Comparison of ENCODE assay signal across 9 cellular contexts in the genomic region with DNA sequence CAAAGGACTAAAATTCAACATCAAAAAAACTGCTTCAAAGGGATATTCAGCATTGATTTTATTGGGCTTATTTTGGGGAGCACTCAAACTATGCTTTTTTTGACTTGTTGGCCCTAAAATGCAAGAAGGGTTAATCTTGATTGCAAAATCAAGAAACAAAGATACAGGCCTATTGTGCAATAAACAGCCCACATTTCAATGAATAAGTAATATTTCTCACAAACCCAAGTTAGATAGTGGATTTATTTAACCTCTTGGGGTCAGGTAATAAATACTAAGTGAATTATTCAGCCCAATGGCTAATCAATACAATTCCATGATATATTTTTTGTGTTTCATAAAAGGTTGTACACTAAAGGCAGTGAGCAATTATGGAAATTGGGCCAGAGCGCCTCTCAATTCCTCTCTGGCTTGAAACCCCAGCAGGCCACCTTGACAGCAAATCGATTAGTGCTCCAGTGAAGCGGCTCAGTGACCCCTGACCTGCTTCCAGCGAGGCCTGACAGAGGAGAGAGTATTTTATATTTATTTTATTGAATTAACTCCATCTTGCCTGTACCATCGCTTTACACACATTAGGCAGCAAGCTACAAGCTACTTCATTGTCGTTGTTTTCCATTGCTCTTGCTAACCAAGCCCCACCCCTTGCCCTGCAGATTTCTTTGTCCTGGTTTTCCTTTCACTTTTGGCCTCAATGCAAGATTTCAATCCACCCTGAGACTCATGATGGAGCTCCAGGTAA.
DNase-seq lines count a peak whose midpoint lies in the region; ATAC-seq and TF ChIP-seq lines count a peak whose summit lies in the region.
"Had no signal": no experiment of that assay in that cellular context is flagged by ENCODE, and none has a peak within 500 bp of the region (broad histone marks: within the 10 kb centered on the region; RNA-seq: fewer than 3 reads in every experiment).

No MANE protein-coding gene starts in this region.

- no peaks in the 10 kb centered on the region for H3K36me3 Mint-ChIP-seq in HFFc6 (ENCODE audit: low read depth)

- DNase-seq in fibroblast of peridontal ligament (ENCODE audit: extremely low read depth) (peak; percentile 60), OCI-LY7 (ENCODE audit: low spot score) (no peak), HUDEP-2 (lab: John Stamatoyannopoulos, UW; ENCODE audit: unreplicated experiment in 76 of 76) (no peak), HFFc6 (no peak)
- DNase-seq: NCI-H146 had no signal

- ATAC-seq in GM19351 (IDR thresholded peaks at IDR 0.05; ENCODE audit: unreplicated experiment) = peak; percentile 66
- peak; percentile 78 for ATAC-seq in HG03432 (IDR thresholded peaks at IDR 0.05; ENCODE audit: unreplicated experiment)
- no peak for ATAC-seq in HG03469 (IDR thresholded peaks at IDR 0.05; ENCODE audit: unreplicated experiment)

- no peaks in the 10 kb centered on the region for H4K20me1 ChIP-seq in OCI-LY7 (ENCODE audit: insufficient read depth, low read length)

- no peaks in the 10 kb centered on the region; the same call in 1 of the 2 replicates for H3K9me3 Mint-ChIP-seq in HFFc6

- H3K27ac ChIP-seq in ACC112 (ENCODE audit: low read depth, low read length) (peak overlapping the region; percentile 74), OCI-LY7 (ENCODE audit: low read depth, low read length, poor library complexity, severe bottlenecking) (no peak overlapping the region)

- H2AFZ ChIP-seq in ACC112 (ENCODE audit: low read length, unreplicated experiment) (no peak overlapping the region), OCI-LY7 (ENCODE audit: low read length) (no peak overlapping the region)

- peaks cover 55% of the 10 kb centered on the region for H3K79me2 ChIP-seq in ACC112 (ENCODE audit: control insufficient read depth, insufficient read depth, low read length, unreplicated experiment)
- H3K79me2 ChIP-seq in OCI-LY7 (ENCODE audit: insufficient read depth, low read depth, low read length) = peaks cover 29% of the 10 kb centered on the region; the same call in 1 of the 2 replicates

- intact Hi-C loops in OCI-LY7 (cut with micrococcal nuclease; ENCODE audit: unreplicated experiment) = no loop called here

- H3K4me1 ChIP-seq in ACC112 (ENCODE audit: control insufficient read depth, insufficient read depth, low read length, unreplicated experiment) = peaks cover 48% of the 10 kb centered on the region
- H3K4me1 ChIP-seq in OCI-LY7 (ENCODE audit: insufficient read depth, low read length, poor library complexity, severe bottlenecking) = peaks cover 14% of the 10 kb centered on the region

- H3K4me3 Mint-ChIP-seq in HFFc6 = no peak overlapping the region

- H3K27ac Mint-ChIP-seq in HFFc6 = no peak overlapping the region

- no peaks in the 10 kb centered on the region; the same call in 1 of the 2 replicates for H3K27me3 Mint-ChIP-seq in HFFc6 (ENCODE audit: insufficient read depth)

- no TSS peak for BruUV-seq in OCI-LY7 (replicated peaks; lab: Mats Ljungman, UMichigan)

- POLR2A ChIA-PET in OCI-LY7 (lab: Charles Lee) = interaction anchor here (1.6 kb wide), 1 partner anchor 8 kb away, joined by 8 read pairs; no protein-coding TSS in a partner anchor

- TF ChIP-seq CTCF in OCI-LY7 (conservative IDR thresholded peaks at IDR 0.05; ENCODE audit: low read length) (no peak), HFFc6 (IDR thresholded peaks at IDR 0.05) (no peak)

- H3K4me1 Mint-ChIP-seq in HFFc6 (ENCODE audit: low read depth) = no peaks in the 10 kb centered on the region

- CTCF ChIA-PET in OCI-LY7 (lab: Charles Lee; ENCODE audit: unreplicated experiment) = no interaction called here

- no peak overlapping the region for H3K4me2 ChIP-seq in OCI-LY7 (ENCODE audit: low read length)

- H3K27me3 ChIP-seq in ACC112 (ENCODE audit: insufficient read depth, low read length) = no peaks in the 10 kb centered on the region

- H3K36me3 ChIP-seq in ACC112 (ENCODE audit: insufficient read depth, low read length) (peaks cover 8% of the 10 kb centered on the region; the same call in 1 of the 2 replicates), OCI-LY7 (ENCODE audit: insufficient read depth, low read length) (peaks cover 10% of the 10 kb centered on the region)

- no peaks in the 10 kb centered on the region for H3K9me3 ChIP-seq in OCI-LY7 (ENCODE audit: low read length)

- H3K4me3 ChIP-seq in ACC112 (ENCODE audit: low read depth, low read length) (peak overlapping the region; percentile 74), OCI-LY7 (ENCODE audit: low read depth, low read length, poor library complexity, severe bottlenecking) (no peak overlapping the region)

- H3K9me2 ChIP-seq in OCI-LY7 (ENCODE audit: insufficient read depth, low read length) = no peaks in the 10 kb centered on the region
